ENCODE assay signal across 11 cellular contexts in the genomic region with DNA sequence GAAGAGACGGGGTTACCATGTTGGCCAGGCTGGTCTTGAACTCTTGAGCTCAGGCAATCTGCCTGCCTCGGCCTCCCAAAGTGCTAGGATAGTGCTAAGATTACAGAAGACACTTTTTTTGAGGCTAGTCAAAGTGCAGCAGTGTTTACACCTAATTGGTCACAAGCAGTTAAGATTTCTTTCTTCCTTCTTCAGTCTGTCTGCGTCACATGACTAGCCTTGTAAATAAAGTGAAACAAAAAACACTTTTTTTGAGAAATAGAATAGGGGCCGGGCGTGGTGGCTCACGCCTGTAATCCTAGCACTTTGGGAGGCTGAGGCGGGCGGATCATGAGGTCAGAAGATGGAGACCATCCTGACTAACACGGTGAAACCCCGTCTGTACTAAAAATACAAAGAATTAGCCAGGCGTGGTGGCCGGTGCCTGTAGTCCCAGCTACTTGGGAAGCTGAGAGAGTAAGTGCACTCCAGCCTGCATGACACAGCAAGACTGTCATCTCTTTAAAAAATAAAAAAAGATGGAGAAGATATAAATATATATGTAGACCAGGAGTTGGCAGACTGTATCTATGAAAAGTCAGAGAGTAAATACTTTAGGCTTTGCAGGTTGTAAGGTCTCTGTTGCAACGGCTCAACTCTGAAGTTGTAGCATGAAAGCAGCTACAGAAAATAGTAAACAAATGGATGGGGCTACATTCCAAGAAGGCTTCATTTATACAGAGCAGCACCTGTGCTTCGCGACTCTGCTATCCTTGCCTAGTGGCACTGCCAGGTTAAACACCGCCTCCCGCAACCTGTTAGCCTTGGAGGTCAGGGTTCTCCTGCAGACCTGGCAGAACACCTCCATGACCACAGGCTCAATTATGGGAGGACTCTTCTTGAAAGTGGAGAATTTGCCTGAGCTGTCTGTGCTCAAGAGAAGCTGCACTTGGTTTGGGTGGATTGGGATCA. TPM values are rescaled to one million over a fixed set of nuclear protein-coding genes. Genes with fewer than 3 reads are reported as not detected.
A peak's percentile ranks its signal among the peaks of the same experiment; 100 is the strongest.
DNase-seq lines count a peak whose midpoint lies in the region; ATAC-seq and TF ChIP-seq lines count a peak whose summit lies in the region.
"Had no signal": no experiment of that assay in that cellular context is flagged by ENCODE, and none has a peak within 500 bp of the region (broad histone marks: within the 10 kb centered on the region; RNA-seq: fewer than 3 reads in every experiment).

No MANE protein-coding gene starts in this region.

- H3K9me2 ChIP-seq in OCI-LY1 (ENCODE audit: low read depth, low read length), result no peaks in the 10 kb centered on the region

- H3K36me3 Mint-ChIP-seq in endothelial cell (ENCODE audit: low read depth, unreplicated experiment), result peaks cover 14% of the 10 kb centered on the region
- H3K36me3 Mint-ChIP-seq in stimulated activated effector memory CD8-positive, alpha-beta T cell treated with anti-CD3 and anti-CD28 coated beads, Interleukin-12 subunit alpha, Interleukin-12 subunit beta, amount 100 ng/mL, for 72 hours, result peaks cover 81% of the 10 kb centered on the region

- H3K4me1 ChIP-seq in OCI-LY1 (ENCODE audit: insufficient read depth, low read length, severe bottlenecking), result peaks cover 25% of the 10 kb centered on the region

- H3K36me3 ChIP-seq in OCI-LY1 (ENCODE audit: insufficient read depth, low read length), result peaks cover 58% of the 10 kb centered on the region

- peaks cover 13% of the 10 kb centered on the region for H3K27me3 Mint-ChIP-seq in endothelial cell (ENCODE audit: unreplicated experiment)

- H3K79me2 ChIP-seq in OCI-LY1 (ENCODE audit: insufficient read depth, low read length), result no peaks in the 10 kb centered on the region

- H3K4me3 Mint-ChIP-seq in endothelial cell (ENCODE audit: unreplicated experiment), result no peak overlapping the region
- H3K4me3 Mint-ChIP-seq in stimulated activated effector memory CD8-positive, alpha-beta T cell treated with anti-CD3 and anti-CD28 coated beads, Interleukin-12 subunit alpha, Interleukin-12 subunit beta, amount 100 ng/mL, for 72 hours, result no peak overlapping the region

- no peak overlapping the region for H3K4me3 ChIP-seq in OCI-LY1 (ENCODE audit: low read depth, low read length, poor library complexity, severe bottlenecking)
- H3K4me3 ChIP-seq: GM12878 had no signal

- DNase-seq in DMS 273 (lab: John Stamatoyannopoulos, UW; ENCODE audit: unreplicated experiment) (peak; percentile 18), DMS 273 treated with DMSO at 0.1 percent for 48 hours (lab: John Stamatoyannopoulos, UW) (no peak), endothelial cell (ENCODE audit: low spot score) (no peak), NCI-H146 (lab: John Stamatoyannopoulos, UW) (no peak), NCI-H1417 (lab: John Stamatoyannopoulos, UW) (no peak)
- no peak for DNase-seq in stimulated activated effector memory CD8-positive, alpha-beta T cell treated with anti-CD3 and anti-CD28 coated beads, Interleukin-12 subunit alpha, Interleukin-12 subunit beta, amount 100 ng/mL, for 72 hours (ENCODE audit: low spot score in 2 of 2)
- DNase-seq in activated CD4-positive, alpha-beta T cell treated with anti-CD3 and anti-CD28 coated beads for 1 hour, result no peak
- DNase-seq: effector CD4-positive, alpha-beta T cell; GOT3 had no signal

- no peaks in the 10 kb centered on the region for H4K20me1 ChIP-seq in OCI-LY1 (ENCODE audit: insufficient read depth, low read length)

- no peak for TF ChIP-seq CTCF in OCI-LY1 (IDR thresholded peaks at IDR 0.05; ENCODE audit: low read length)
- TF ChIP-seq CTCF in endothelial cell (IDR thresholded peaks at IDR 0.05; ENCODE audit: unreplicated experiment), result no peak

- no peaks in the 10 kb centered on the region for H3F3A ChIP-seq in OCI-LY1 (ENCODE audit: insufficient read depth, low read length)

- peak overlapping the region; percentile 89 for H3K27ac Mint-ChIP-seq in endothelial cell (ENCODE audit: unreplicated experiment)
- peak overlapping the region; percentile 65 for H3K27ac Mint-ChIP-seq in stimulated activated effector memory CD8-positive, alpha-beta T cell treated with anti-CD3 and anti-CD28 coated beads, Interleukin-12 subunit alpha, Interleukin-12 subunit beta, amount 100 ng/mL, for 72 hours

- no peak overlapping the region for H3K4me2 ChIP-seq in OCI-LY1 (ENCODE audit: low read length)

- H3K9ac ChIP-seq in OCI-LY1 (ENCODE audit: low read length), result no peak overlapping the region

- H3K9me3 Mint-ChIP-seq in endothelial cell (ENCODE audit: unreplicated experiment), result no peaks in the 10 kb centered on the region
- no peaks in the 10 kb centered on the region for H3K9me3 Mint-ChIP-seq in stimulated activated effector memory CD8-positive, alpha-beta T cell treated with anti-CD3 and anti-CD28 coated beads, Interleukin-12 subunit alpha, Interleukin-12 subunit beta, amount 100 ng/mL, for 72 hours

- H2AFZ ChIP-seq in OCI-LY1 (ENCODE audit: low read length), result no peak overlapping the region

- H3K27me3 ChIP-seq in OCI-LY1 (ENCODE audit: insufficient read depth, low read length), result no peaks in the 10 kb centered on the region

- ATAC-seq in stimulated activated effector memory CD8-positive, alpha-beta T cell treated with anti-CD3 and anti-CD28 coated beads, Interleukin-12 subunit alpha, Interleukin-12 subunit beta, amount 100 ng/mL, for 72 hours, result no peak

- H3K27ac ChIP-seq in OCI-LY1 (ENCODE audit: low read depth, low read length, poor library complexity, severe bottlenecking), result peak overlapping the region; percentile 34

- H3K9me3 ChIP-seq in OCI-LY1 (ENCODE audit: low read length), result no peaks in the 10 kb centered on the region

- H3K4me1 Mint-ChIP-seq in endothelial cell (ENCODE audit: unreplicated experiment), result peaks cover 50% of the 10 kb centered on the region
- H3K4me1 Mint-ChIP-seq in stimulated activated effector memory CD8-positive, alpha-beta T cell treated with anti-CD3 and anti-CD28 coated beads, Interleukin-12 subunit alpha, Interleukin-12 subunit beta, amount 100 ng/mL, for 72 hours, result peaks cover 45% of the 10 kb centered on the region

RNA-seq across cellular contexts. Expression of gene PPP6R2, which starts 55.8 kb away (rescaled TPM):
- total RNA-seq in endothelial cell (ENCODE audit: unreplicated experiment), result 50.9 TPM
